Comparison of ENCODE assay signal across 13 cellular contexts in genomic region chr7:37930226-37930948, GRCh38. TPM values are rescaled to one million over a fixed set of nuclear protein-coding genes. Genes with fewer than 3 reads are reported as not detected.
DNase-seq lines count a peak whose midpoint lies in the region; ATAC-seq and TF ChIP-seq lines count a peak whose summit lies in the region.
"Had no signal": no experiment of that assay in that cellular context is flagged by ENCODE, and none has a peak within 500 bp of the region (broad histone marks: within the 10 kb centered on the region; RNA-seq: fewer than 3 reads in every experiment).

No MANE protein-coding gene starts in this region.

- intact Hi-C loops in lower lobe of right lung (cut with DNase I) = no loop called here
- intact Hi-C loops in thyroid gland (cut with DNase I) = no loop called here

- H3K27ac ChIP-seq in GM23248 (no peak overlapping the region), brain microvascular endothelial cell (peak overlapping the region; percentile 50), lower lobe of right lung (peak overlapping the region; percentile 53), thyroid gland (peak overlapping the region; percentile 88 to 99 (median 89))

- H3K4me1 ChIP-seq in GM23248 (ENCODE audit: insufficient read depth) = no peaks in the 10 kb centered on the region
- H3K4me1 ChIP-seq in lower lobe of right lung = peaks cover 11% of the 10 kb centered on the region
- H3K4me1 ChIP-seq in thyroid gland = peaks cover 51 to 61% of the 10 kb centered on the region in 2 donors
- H3K4me1 ChIP-seq in HAP-1 = no peaks in the 10 kb centered on the region

- no peak for TF ChIP-seq CTCF in brain microvascular endothelial cell (IDR thresholded peaks at IDR 0.05; ENCODE audit: low read depth, low read length, missing control alignments)
- TF ChIP-seq CTCF in lower lobe of right lung (IDR thresholded peaks at IDR 0.05) = no peak
- no peak for TF ChIP-seq CTCF in thyroid gland (IDR thresholded peaks at IDR 0.05)

- no peaks in the 10 kb centered on the region for H3K9me2 ChIP-seq in GM23248 (ENCODE audit: insufficient read depth)

- no peak overlapping the region for H2AFZ ChIP-seq in GM23248

- no peaks in the 10 kb centered on the region for H3K79me2 ChIP-seq in GM23248 (ENCODE audit: insufficient read depth)

- H3K4me3 ChIP-seq in GM23248 (no peak overlapping the region), brain microvascular endothelial cell (ENCODE audit: low read depth, low read length) (no peak overlapping the region), lower lobe of right lung (no peak overlapping the region), thyroid gland (replicated peaks in 1 of 3) (no peak overlapping the region), HAP-1 (no peak overlapping the region)

- DNase-seq in GM23248 (peak; percentile 5), brain microvascular endothelial cell (peak; percentile 45), lower lobe of right lung (no peak), thyroid gland (peak; percentile 10), NCI-H345 (lab: John Stamatoyannopoulos, UW) (no peak), HAP-1 (ENCODE audit: low spot score in 2 of 2) (no peak)
- DNase-seq: activated T-cell treated with anti-CD3 and anti-CD28 coated beads, Interleukin-2, amount 50 U/mL, for 48 hours; DND-41; NCI-H774; nephron progenitor cell had no signal

- WGBS in GM23248 (ENCODE audit: low coverage in 1 of 2, low lambda C conversion rate in 2 of 2, missing lambda C conversion rate in 2 of 2), 2 experiments = 19% methylated on average over 5 of the region's 5 CpGs
- WGBS in thyroid gland, 2 donors = 68 to 79% methylated on average over 5 of the region's 5 CpGs

- peak in 1 of 2 donors; percentile 42 for TF ChIP-seq POLR2A in thyroid gland (IDR thresholded peaks at IDR 0.05)

- no peak overlapping the region for H3K4me2 ChIP-seq in GM23248 (ENCODE audit: unreplicated experiment)

- ATAC-seq in lower lobe of right lung (peak; percentile 84 to 91), HG03469 (IDR thresholded peaks at IDR 0.05; ENCODE audit: unreplicated experiment) (no peak), HG02798 (IDR thresholded peaks at IDR 0.05; ENCODE audit: poor library complexity, unreplicated experiment) (no peak)

- no peaks in the 10 kb centered on the region for H4K20me1 ChIP-seq in GM23248 (ENCODE audit: insufficient read depth)

- no peak overlapping the region for H3K9ac ChIP-seq in GM23248

- H3F3A ChIP-seq in GM23248 (ENCODE audit: insufficient read depth) = no peaks in the 10 kb centered on the region

- H3K36me3 ChIP-seq in GM23248 (ENCODE audit: low read depth) (no peaks in the 10 kb centered on the region), brain microvascular endothelial cell (replicated peaks) (no peaks in the 10 kb centered on the region), lower lobe of right lung (no peaks in the 10 kb centered on the region), thyroid gland (no peaks in the 10 kb centered on the region), HAP-1 (replicated peaks) (no peaks in the 10 kb centered on the region)

- H3K27me3 ChIP-seq in GM23248 (replicated peaks; ENCODE audit: insufficient read depth) = no peaks in the 10 kb centered on the region
- no peaks in the 10 kb centered on the region for H3K27me3 ChIP-seq in brain microvascular endothelial cell (replicated peaks)
- no peaks in the 10 kb centered on the region for H3K27me3 ChIP-seq in lower lobe of right lung (ENCODE audit: low read depth)
- H3K27me3 ChIP-seq in thyroid gland = no peaks in the 10 kb centered on the region
- H3K27me3 ChIP-seq in HAP-1 (ENCODE audit: low read depth) = no peaks in the 10 kb centered on the region

- in situ Hi-C loops in GM23248 (cut with MboI) = no loop called here
- in situ Hi-C loops in brain microvascular endothelial cell (cut with HindIII; ENCODE audit: low pct_ligation_motif_present, low sequenced_read_pairs) = no loop called here
- in situ Hi-C loops in HAP-1 (cut with MboI; ENCODE audit: low sequenced_read_pairs) = no loop called here

- H3K9me3 ChIP-seq in GM23248 (ENCODE audit: low read depth) (no peaks in the 10 kb centered on the region), lower lobe of right lung (peaks cover 3% of the 10 kb centered on the region), thyroid gland (no peaks in the 10 kb centered on the region), HAP-1 (no peaks in the 10 kb centered on the region)

RNA-seq across cellular contexts. Expression of gene EPDR1, which starts 9.9 kb away (rescaled TPM):
- 1.5 and 5.2 TPM in 2 replicates for total RNA-seq in GM23248 (2014; rRNA removed; shearing (Covaris generic))
- 2.0 and 2.5 TPM in 2 replicates for polyA plus RNA-seq in GM23248 (2016; fragmentation: Nextera tagmentation; extraction: Ambion mirVana)
- 66.0 TPM for total RNA-seq in lower lobe of right lung
- 100 to 1,000 TPM in 1 of 4 donors, 10 to 100 TPM in 3; 66.9 to 105 (median 77.3) TPM for total RNA-seq in thyroid gland

RNA-seq across cellular contexts. Expression of gene SFRP4, which starts 13.8 kb away (rescaled TPM):
- total RNA-seq in GM23248 (2014; rRNA removed; shearing (Covaris generic)) = 0.13 and 0.32 TPM in 2 replicates
- polyA plus RNA-seq in GM23248 (2016; fragmentation: Nextera tagmentation; extraction: Ambion mirVana) = 0.21 and 0.72 TPM in 2 replicates
- total RNA-seq in lower lobe of right lung = 4.8 TPM
- total RNA-seq in thyroid gland = 10 to 100 TPM in 2 of 4 donors, 1 to 10 TPM in 2; 1.8 to 21.8 (median 9.7) TPM
- total RNA-seq: lung microvascular endothelial cell had no signal

Comparison
In these comparisons a context has a peak if more than half of its experiments do, and no peak if none do; other contexts are left out.
1. DNase-seq: peak in GM23248 (single experiment), brain microvascular endothelial cell (single experiment) and thyroid gland (2 of 2); none in lower lobe of right lung (single experiment), NCI-H345 (single experiment) and HAP-1 (0 of 2).
2. ATAC-seq: peak in lower lobe of right lung (2 of 2); none in HG03469 (single experiment) and HG02798 (single experiment).
3. RNA of gene EPDR1, which starts 9.9 kb away (total RNA-seq): 66.9 to 105 TPM in thyroid gland and 66.0 TPM in lower lobe of right lung (single experiment); 1.5 to 5.2 TPM in GM23248; every median in the first group is over 10 times any median in the second.